Comparison of ENCODE assay signal across 13 cellular contexts in genomic region chr5:68086857-68087256, GRCh38.
DNase-seq lines count a peak whose midpoint lies in the region; ATAC-seq and TF ChIP-seq lines count a peak whose summit lies in the region.
"Had no signal": no experiment of that assay in that cellular context is flagged by ENCODE, and none has a peak within 500 bp of the region (broad histone marks: within the 10 kb centered on the region; RNA-seq: fewer than 3 reads in every experiment).

No MANE protein-coding gene starts in this region.

- H3K9me3 ChIP-seq in AG04450 (ENCODE audit: control insufficient read depth, insufficient read depth, low read length) = no peaks in the 10 kb centered on the region
- peaks cover 0 to 5% of the 10 kb centered on the region in 2 donors for H3K9me3 ChIP-seq in ascending aorta
- H3K9me3 ChIP-seq in CD4-positive, alpha-beta T cell (ENCODE audit: control insufficient read depth, low read length) = no peaks in the 10 kb centered on the region
- H3K9me3 ChIP-seq: thyroid gland had no signal

- H3K36me3 Mint-ChIP-seq in chondrocyte (ENCODE audit: low read depth) = peaks cover 2% of the 10 kb centered on the region
- no peaks in the 10 kb centered on the region for H3K36me3 Mint-ChIP-seq in CD4-positive, alpha-beta T cell (ENCODE audit: low read depth)

- peaks cover 10% of the 10 kb centered on the region for H3K9me3 Mint-ChIP-seq in chondrocyte (ENCODE audit: low read depth)
- H3K9me3 Mint-ChIP-seq in CD4-positive, alpha-beta T cell = peaks cover 2% of the 10 kb centered on the region

- CTCF ChIA-PET in AG04450 (lab: Charles Lee) = no interaction called here
- CTCF ChIA-PET in CD4-positive, alpha-beta T cell (lab: Charles Lee) = no interaction called here

- no peak overlapping the region for H3K27ac ChIP-seq in AG04450 (ENCODE audit: low read depth, low read length)
- H3K27ac ChIP-seq in ascending aorta = no peak overlapping the region
- no peak overlapping the region for H3K27ac ChIP-seq in CD4-positive, alpha-beta T cell (ENCODE audit: low read depth, low read length)
- H3K27ac ChIP-seq: thyroid gland had no signal

- POLR2A ChIA-PET in AG04450 (lab: Yijun Ruan, JAX) = no interaction called here
- POLR2A ChIA-PET in CD4-positive, alpha-beta T cell (lab: Charles Lee) = no interaction called here

- H3K27ac Mint-ChIP-seq in chondrocyte (ENCODE audit: unreplicated experiment) = no peak overlapping the region
- H3K27ac Mint-ChIP-seq in CD4-positive, alpha-beta T cell = no peak overlapping the region

- H3K27me3 ChIP-seq in AG04450 (ENCODE audit: control insufficient read depth, insufficient read depth, low read length) (no peaks in the 10 kb centered on the region), ascending aorta (no peaks in the 10 kb centered on the region)
- H3K27me3 ChIP-seq in CD4-positive, alpha-beta T cell (ENCODE audit: control insufficient read depth, insufficient read depth, low read length) = no peaks in the 10 kb centered on the region
- H3K27me3 ChIP-seq: thyroid gland had no signal

- intact Hi-C loops in ascending aorta (cut with DNase I) = no loop called here
- intact Hi-C loops in CD4-positive, alpha-beta T cell (cut with DNase I, micrococcal nuclease) = no loop called here

- H3K4me1 ChIP-seq in ascending aorta = peaks cover 0 to 3% of the 10 kb centered on the region in 2 donors

- TF ChIP-seq CTCF in AG04450 (IDR thresholded peaks at IDR 0.05; ENCODE audit: low read depth, low read length) (no peak), ascending aorta (IDR thresholded peaks at IDR 0.05) (no peak), chondrocyte (IDR thresholded peaks at IDR 0.05) (no peak)
- TF ChIP-seq CTCF in CD4-positive, alpha-beta T cell (IDR thresholded peaks at IDR 0.05) = no peak

- peaks cover 12% of the 10 kb centered on the region for H3K4me1 Mint-ChIP-seq in chondrocyte (ENCODE audit: low read depth)
- H3K4me1 Mint-ChIP-seq in CD4-positive, alpha-beta T cell (ENCODE audit: low read depth) = no peaks in the 10 kb centered on the region

- peaks cover 2% of the 10 kb centered on the region for H3K27me3 Mint-ChIP-seq in chondrocyte (ENCODE audit: low read depth)
- H3K27me3 Mint-ChIP-seq in CD4-positive, alpha-beta T cell = peaks cover 10% of the 10 kb centered on the region

- H3K36me3 ChIP-seq in ascending aorta = no peaks in the 10 kb centered on the region
- H3K36me3 ChIP-seq: thyroid gland had no signal

- no peak overlapping the region for H3K4me3 Mint-ChIP-seq in chondrocyte (ENCODE audit: unreplicated experiment)
- no peak overlapping the region for H3K4me3 Mint-ChIP-seq in CD4-positive, alpha-beta T cell

- no peak overlapping the region for H3K4me3 ChIP-seq in AG04450 (ENCODE audit: low read depth, low read length)
- H3K4me3 ChIP-seq in ascending aorta = no peak overlapping the region
- H3K4me3 ChIP-seq: thyroid gland had no signal

- DNase-seq in AG04450 (ENCODE audit: low read depth, low spot score) (peak; percentile 37), fibroblast of the conjunctiva (ENCODE audit: low read depth) (peak; percentile 41), occipital lobe (lab: John Stamatoyannopoulos, UW) (peak; percentile 12), ascending aorta (ENCODE audit: low spot score in 2 of 2) (no peak), chondrocyte (ENCODE audit: low spot score) (no peak)
- no peak for DNase-seq in CD4-positive, alpha-beta T cell
- DNase-seq: ACHN; activated T-cell treated with anti-CD3 and anti-CD28 coated beads, Interleukin-2, amount 50 U/mL, for 48 hours; effector CD8-positive, alpha-beta T cell; mesendoderm had no signal

- ATAC-seq in SK-N-SH treated with all-trans-retinoic acid at 6 μM for 48 hours = peak; percentile 64
- ATAC-seq in HG03159 (IDR thresholded peaks at IDR 0.05; ENCODE audit: unreplicated experiment) = no peak
- ATAC-seq in CD4-positive, alpha-beta T cell (ENCODE audit: poor library complexity) = no peak

TF ChIP-seq in SK-N-SH treated with all-trans-retinoic acid at 6 μM for 48 hours, 23 proteins besides CTCF, POLR2A, EP300 and RAD21:
- no peak for TF ChIP-seq RARB (CRISPR knock-in tag; IDR thresholded peaks at IDR 0.05)
- no peak for TF ChIP-seq ARNTL (CRISPR knock-in tag; IDR thresholded peaks at IDR 0.05; ENCODE audit: borderline replicate concordance, low read depth)
- no peak for TF ChIP-seq ISL1 (CRISPR knock-in tag; IDR thresholded peaks at IDR 0.05)

Comparison
In these comparisons a context has a peak if more than half of its experiments do, and no peak if none do; other contexts are left out.
1. DNase-seq: peak in AG04450 (single experiment), fibroblast of the conjunctiva (single experiment) and occipital lobe (single experiment); none in ascending aorta (0 of 2), chondrocyte (single experiment) and CD4-positive, alpha-beta T cell (0 of 10).